Comparison of ENCODE assay signal across 8 cellular contexts in the genomic region with DNA sequence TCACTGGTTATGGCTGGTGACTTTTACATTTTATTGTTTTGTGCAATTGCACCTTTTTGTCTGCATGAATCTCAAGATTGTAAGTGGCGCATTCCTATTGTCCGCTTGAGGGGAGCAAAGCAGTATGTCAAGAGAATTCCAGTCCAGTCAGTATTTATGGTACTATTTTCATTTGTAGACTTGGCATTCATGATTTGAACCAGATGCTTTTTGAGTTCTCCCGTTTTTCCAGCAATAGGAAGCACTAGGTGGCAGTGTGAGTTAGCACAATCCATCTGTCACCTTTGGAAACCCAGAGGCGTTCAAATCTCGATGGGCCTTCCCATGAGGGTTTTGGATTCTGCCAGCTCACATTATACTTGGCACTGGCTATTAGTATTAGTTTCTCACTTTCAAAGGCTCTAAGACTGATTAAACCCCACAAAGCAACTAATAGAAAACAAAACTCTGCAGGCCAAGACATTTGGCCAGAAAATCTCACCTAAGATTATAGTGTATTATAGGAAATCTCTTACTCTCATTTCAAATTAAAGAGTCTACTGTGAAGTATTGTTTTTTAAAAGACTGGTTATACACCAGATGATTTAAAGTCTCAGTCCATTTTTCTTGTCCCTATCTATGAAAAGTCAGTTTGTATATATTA.
DNase-seq lines count a peak whose midpoint lies in the region; ATAC-seq and TF ChIP-seq lines count a peak whose summit lies in the region.

No MANE protein-coding gene starts in this region.

- H3K4me1 ChIP-seq in rectal smooth muscle tissue (ENCODE audit: control insufficient read depth, insufficient read depth, low read length) = peaks cover 17% of the 10 kb centered on the region

- no peak overlapping the region for H3K27ac ChIP-seq in rectal smooth muscle tissue (ENCODE audit: low read depth, low read length)

- no peaks in the 10 kb centered on the region for H3K27me3 ChIP-seq in rectal smooth muscle tissue (ENCODE audit: control insufficient read depth, insufficient read depth, low read length)

- no peak overlapping the region for H3K9ac ChIP-seq in rectal smooth muscle tissue (ENCODE audit: low read length)

- TF ChIP-seq CTCF in GM12874 (IDR thresholded peaks at IDR 0.05; ENCODE audit: insufficient read depth, low read depth, low read length) = peak; percentile 47; the same call in 1 of the 2 replicates

- peak overlapping the region; percentile 83 for H3K4me3 ChIP-seq in rectal smooth muscle tissue (ENCODE audit: low read length)

- DNase-seq in AML-193 (lab: John Stamatoyannopoulos, UW) (peak; percentile 9 to 28), NCI-H2107 treated with DMSO at 0.1 percent for 48 hours (lab: John Stamatoyannopoulos, UW; ENCODE audit: unreplicated experiment) (peak; percentile 87), anterior cingulate cortex (lab: John Stamatoyannopoulos, UW) (peak in 43 of 58 donors; percentile 3 to 69 (median 39)), hepatic stellate cell (ENCODE audit: low spot score) (peak; percentile 70)

- ATAC-seq in HG02885 (IDR thresholded peaks at IDR 0.05; ENCODE audit: poor library complexity, unreplicated experiment) = no peak
- no peak for ATAC-seq in HG02884 (IDR thresholded peaks at IDR 0.05; ENCODE audit: unreplicated experiment)

- peaks cover 11% of the 10 kb centered on the region for H3K36me3 ChIP-seq in rectal smooth muscle tissue (ENCODE audit: control insufficient read depth, insufficient read depth, low read length)

Comparison
In these comparisons a context has a peak if more than half of its experiments do, and no peak if none do; other contexts are left out.
1. DNase-seq: peak in every context shown above with its lines; median percentile 87 in NCI-H2107 treated with DMSO at 0.1 percent for 48 hours; 70 in hepatic stellate cell; 39 in anterior cingulate cortex; 18 in AML-193.